In the genomic region with DNA sequence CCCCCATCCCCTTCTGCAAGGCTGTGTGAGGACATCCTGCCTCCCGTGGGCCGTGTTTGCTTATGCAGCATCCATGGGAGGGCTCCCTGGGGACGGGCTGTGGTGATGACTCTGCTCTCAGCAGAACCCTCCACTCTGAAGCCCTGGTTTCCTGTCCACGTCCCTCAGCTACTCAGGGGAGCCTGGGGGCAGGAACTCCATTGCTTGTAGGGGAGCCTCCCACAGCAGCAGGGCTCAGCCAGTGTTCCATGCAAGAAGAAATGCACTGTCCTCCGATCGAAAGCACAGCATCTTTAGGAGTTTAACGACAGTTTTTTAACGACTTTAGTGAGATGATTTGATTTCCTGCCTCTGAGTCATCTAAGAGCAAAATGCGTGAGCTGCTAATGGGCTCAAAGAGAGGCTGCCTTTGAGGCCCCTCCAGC, we compare ENCODE assay signal across 1 cellular context.
TF ChIP-seq lines count a peak whose summit lies in the region.

No MANE protein-coding gene starts in this region.

TF ChIP-seq in HEK293, 187 proteins besides CTCF, POLR2A, EP300 and RAD21 (continued from another document):
- no peak for TF ChIP-seq ZNF274 (IDR thresholded peaks at IDR 0.05; ENCODE audit: low read length)
- no peak for TF ChIP-seq ZNF274 (tag by site-specific recombination; IDR thresholded peaks at IDR 0.05; ENCODE audit: borderline replicate concordance)
- TF ChIP-seq ZFHX2 (tag by site-specific recombination; conservative IDR thresholded peaks at IDR 0.05): no peak
- TF ChIP-seq SP7 (tag by site-specific recombination; IDR thresholded peaks at IDR 0.05): 0 out of 2 replicates have a peak, but pooled peaks have one; percentile 15
- no peak for TF ChIP-seq ZNF133 (tag by site-specific recombination; IDR thresholded peaks at IDR 0.05)
- TF ChIP-seq ZNF555 (tag by site-specific recombination; conservative IDR thresholded peaks at IDR 0.05): no peak
- TF ChIP-seq, protein P1, sequence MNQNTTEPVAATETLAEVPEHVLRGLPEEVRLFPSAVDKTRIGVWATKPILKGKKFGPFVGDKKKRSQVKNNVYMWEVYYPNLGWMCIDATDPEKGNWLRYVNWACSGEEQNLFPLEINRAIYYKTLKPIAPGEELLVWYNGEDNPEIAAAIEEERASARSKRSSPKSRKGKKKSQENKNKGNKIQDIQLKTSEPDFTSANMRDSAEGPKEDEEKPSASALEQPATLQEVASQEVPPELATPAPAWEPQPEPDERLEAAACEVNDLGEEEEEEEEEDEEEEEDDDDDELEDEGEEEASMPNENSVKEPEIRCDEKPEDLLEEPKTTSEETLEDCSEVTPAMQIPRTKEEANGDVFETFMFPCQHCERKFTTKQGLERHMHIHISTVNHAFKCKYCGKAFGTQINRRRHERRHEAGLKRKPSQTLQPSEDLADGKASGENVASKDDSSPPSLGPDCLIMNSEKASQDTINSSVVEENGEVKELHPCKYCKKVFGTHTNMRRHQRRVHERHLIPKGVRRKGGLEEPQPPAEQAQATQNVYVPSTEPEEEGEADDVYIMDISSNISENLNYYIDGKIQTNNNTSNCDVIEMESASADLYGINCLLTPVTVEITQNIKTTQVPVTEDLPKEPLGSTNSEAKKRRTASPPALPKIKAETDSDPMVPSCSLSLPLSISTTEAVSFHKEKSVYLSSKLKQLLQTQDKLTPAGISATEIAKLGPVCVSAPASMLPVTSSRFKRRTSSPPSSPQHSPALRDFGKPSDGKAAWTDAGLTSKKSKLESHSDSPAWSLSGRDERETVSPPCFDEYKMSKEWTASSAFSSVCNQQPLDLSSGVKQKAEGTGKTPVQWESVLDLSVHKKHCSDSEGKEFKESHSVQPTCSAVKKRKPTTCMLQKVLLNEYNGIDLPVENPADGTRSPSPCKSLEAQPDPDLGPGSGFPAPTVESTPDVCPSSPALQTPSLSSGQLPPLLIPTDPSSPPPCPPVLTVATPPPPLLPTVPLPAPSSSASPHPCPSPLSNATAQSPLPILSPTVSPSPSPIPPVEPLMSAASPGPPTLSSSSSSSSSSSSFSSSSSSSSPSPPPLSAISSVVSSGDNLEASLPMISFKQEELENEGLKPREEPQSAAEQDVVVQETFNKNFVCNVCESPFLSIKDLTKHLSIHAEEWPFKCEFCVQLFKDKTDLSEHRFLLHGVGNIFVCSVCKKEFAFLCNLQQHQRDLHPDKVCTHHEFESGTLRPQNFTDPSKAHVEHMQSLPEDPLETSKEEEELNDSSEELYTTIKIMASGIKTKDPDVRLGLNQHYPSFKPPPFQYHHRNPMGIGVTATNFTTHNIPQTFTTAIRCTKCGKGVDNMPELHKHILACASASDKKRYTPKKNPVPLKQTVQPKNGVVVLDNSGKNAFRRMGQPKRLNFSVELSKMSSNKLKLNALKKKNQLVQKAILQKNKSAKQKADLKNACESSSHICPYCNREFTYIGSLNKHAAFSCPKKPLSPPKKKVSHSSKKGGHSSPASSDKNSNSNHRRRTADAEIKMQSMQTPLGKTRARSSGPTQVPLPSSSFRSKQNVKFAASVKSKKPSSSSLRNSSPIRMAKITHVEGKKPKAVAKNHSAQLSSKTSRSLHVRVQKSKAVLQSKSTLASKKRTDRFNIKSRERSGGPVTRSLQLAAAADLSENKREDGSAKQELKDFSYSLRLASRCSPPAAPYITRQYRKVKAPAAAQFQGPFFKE (tag by site-specific recombination; IDR thresholded peaks at IDR 0.05; ENCODE audit: borderline replicate concordance): no peak
- peak; percentile 32; the same call in 1 of the 2 replicates for TF ChIP-seq ZNF629 (tag by site-specific recombination; IDR thresholded peaks at IDR 0.05)
- TF ChIP-seq WT1 (tag by site-specific recombination; IDR thresholded peaks at IDR 0.05): peak; percentile 18; the same call in 1 of the 2 replicates
- no peak for TF ChIP-seq SETDB1 (IDR thresholded peaks at IDR 0.05; ENCODE audit: insufficient read length, low read length)
- TF ChIP-seq ZNF398 (tag by site-specific recombination; IDR thresholded peaks at IDR 0.05): peak; percentile 20; the same call in 1 of the 2 replicates
